In genomic region chr2:207256476-207257207, GRCh38 we compare ENCODE assay signal across 1 cellular context.
TF ChIP-seq lines count a peak whose summit lies in the region.

No MANE protein-coding gene starts in this region.

TF ChIP-seq in K562, 482 proteins besides CTCF, POLR2A, EP300 and RAD21 (continued from another document):
- TF ChIP-seq, protein P1, sequence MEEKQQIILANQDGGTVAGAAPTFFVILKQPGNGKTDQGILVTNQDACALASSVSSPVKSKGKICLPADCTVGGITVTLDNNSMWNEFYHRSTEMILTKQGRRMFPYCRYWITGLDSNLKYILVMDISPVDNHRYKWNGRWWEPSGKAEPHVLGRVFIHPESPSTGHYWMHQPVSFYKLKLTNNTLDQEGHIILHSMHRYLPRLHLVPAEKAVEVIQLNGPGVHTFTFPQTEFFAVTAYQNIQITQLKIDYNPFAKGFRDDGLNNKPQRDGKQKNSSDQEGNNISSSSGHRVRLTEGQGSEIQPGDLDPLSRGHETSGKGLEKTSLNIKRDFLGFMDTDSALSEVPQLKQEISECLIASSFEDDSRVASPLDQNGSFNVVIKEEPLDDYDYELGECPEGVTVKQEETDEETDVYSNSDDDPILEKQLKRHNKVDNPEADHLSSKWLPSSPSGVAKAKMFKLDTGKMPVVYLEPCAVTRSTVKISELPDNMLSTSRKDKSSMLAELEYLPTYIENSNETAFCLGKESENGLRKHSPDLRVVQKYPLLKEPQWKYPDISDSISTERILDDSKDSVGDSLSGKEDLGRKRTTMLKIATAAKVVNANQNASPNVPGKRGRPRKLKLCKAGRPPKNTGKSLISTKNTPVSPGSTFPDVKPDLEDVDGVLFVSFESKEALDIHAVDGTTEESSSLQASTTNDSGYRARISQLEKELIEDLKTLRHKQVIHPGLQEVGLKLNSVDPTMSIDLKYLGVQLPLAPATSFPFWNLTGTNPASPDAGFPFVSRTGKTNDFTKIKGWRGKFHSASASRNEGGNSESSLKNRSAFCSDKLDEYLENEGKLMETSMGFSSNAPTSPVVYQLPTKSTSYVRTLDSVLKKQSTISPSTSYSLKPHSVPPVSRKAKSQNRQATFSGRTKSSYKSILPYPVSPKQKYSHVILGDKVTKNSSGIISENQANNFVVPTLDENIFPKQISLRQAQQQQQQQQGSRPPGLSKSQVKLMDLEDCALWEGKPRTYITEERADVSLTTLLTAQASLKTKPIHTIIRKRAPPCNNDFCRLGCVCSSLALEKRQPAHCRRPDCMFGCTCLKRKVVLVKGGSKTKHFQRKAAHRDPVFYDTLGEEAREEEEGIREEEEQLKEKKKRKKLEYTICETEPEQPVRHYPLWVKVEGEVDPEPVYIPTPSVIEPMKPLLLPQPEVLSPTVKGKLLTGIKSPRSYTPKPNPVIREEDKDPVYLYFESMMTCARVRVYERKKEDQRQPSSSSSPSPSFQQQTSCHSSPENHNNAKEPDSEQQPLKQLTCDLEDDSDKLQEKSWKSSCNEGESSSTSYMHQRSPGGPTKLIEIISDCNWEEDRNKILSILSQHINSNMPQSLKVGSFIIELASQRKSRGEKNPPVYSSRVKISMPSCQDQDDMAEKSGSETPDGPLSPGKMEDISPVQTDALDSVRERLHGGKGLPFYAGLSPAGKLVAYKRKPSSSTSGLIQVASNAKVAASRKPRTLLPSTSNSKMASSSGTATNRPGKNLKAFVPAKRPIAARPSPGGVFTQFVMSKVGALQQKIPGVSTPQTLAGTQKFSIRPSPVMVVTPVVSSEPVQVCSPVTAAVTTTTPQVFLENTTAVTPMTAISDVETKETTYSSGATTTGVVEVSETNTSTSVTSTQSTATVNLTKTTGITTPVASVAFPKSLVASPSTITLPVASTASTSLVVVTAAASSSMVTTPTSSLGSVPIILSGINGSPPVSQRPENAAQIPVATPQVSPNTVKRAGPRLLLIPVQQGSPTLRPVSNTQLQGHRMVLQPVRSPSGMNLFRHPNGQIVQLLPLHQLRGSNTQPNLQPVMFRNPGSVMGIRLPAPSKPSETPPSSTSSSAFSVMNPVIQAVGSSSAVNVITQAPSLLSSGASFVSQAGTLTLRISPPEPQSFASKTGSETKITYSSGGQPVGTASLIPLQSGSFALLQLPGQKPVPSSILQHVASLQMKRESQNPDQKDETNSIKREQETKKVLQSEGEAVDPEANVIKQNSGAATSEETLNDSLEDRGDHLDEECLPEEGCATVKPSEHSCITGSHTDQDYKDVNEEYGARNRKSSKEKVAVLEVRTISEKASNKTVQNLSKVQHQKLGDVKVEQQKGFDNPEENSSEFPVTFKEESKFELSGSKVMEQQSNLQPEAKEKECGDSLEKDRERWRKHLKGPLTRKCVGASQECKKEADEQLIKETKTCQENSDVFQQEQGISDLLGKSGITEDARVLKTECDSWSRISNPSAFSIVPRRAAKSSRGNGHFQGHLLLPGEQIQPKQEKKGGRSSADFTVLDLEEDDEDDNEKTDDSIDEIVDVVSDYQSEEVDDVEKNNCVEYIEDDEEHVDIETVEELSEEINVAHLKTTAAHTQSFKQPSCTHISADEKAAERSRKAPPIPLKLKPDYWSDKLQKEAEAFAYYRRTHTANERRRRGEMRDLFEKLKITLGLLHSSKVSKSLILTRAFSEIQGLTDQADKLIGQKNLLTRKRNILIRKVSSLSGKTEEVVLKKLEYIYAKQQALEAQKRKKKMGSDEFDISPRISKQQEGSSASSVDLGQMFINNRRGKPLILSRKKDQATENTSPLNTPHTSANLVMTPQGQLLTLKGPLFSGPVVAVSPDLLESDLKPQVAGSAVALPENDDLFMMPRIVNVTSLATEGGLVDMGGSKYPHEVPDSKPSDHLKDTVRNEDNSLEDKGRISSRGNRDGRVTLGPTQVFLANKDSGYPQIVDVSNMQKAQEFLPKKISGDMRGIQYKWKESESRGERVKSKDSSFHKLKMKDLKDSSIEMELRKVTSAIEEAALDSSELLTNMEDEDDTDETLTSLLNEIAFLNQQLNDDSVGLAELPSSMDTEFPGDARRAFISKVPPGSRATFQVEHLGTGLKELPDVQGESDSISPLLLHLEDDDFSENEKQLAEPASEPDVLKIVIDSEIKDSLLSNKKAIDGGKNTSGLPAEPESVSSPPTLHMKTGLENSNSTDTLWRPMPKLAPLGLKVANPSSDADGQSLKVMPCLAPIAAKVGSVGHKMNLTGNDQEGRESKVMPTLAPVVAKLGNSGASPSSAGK (IDR thresholded peaks at IDR 0.05): peak; percentile 56
- TF ChIP-seq, protein P2, sequence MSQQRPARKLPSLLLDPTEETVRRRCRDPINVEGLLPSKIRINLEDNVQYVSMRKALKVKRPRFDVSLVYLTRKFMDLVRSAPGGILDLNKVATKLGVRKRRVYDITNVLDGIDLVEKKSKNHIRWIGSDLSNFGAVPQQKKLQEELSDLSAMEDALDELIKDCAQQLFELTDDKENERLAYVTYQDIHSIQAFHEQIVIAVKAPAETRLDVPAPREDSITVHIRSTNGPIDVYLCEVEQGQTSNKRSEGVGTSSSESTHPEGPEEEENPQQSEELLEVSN (IDR thresholded peaks at IDR 0.05; ENCODE audit: borderline replicate concordance in 1 of 2, extremely low read depth in 1 of 2, insufficient read depth in 1 of 2, insufficient read length in 1 of 2, low read depth in 1 of 2, low read length in 1 of 2, poor library complexity in 1 of 2, severe bottlenecking in 1 of 2): peak in 1 of 2 experiments; percentile 70
- TF ChIP-seq, protein P3, sequence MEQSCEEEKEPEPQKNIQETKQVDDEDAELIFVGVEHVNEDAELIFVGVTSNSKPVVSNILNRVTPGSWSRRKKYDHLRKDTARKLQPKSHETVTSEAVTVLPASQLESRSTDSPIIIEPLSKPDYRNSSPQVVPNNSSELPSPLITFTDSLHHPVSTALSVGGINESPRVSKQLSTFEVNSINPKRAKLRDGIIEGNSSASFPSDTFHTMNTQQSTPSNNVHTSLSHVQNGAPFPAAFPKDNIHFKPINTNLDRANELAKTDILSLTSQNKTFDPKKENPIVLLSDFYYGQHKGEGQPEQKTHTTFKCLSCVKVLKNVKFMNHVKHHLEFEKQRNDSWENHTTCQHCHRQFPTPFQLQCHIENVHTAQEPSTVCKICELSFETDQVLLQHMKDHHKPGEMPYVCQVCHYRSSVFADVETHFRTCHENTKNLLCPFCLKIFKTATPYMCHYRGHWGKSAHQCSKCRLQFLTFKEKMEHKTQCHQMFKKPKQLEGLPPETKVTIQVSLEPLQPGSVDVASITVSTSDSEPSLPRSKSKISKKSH (CRISPR knock-in tag; IDR thresholded peaks at IDR 0.05): no peak
- TF ChIP-seq NFE2 (IDR thresholded peaks at IDR 0.05; ENCODE audit: low read depth): peak; percentile 28; the same call in 1 of the 2 replicates
- peak; percentile 28; the same call in 1 of the 2 replicates for TF ChIP-seq MAFG (tag; conservative IDR thresholded peaks at IDR 0.05)
- no peak for TF ChIP-seq KAT7 (CRISPR knock-in tag; IDR thresholded peaks at IDR 0.05; ENCODE audit: borderline replicate concordance)
